8 cellular contexts compared by ENCODE assay signal in the genomic region with DNA sequence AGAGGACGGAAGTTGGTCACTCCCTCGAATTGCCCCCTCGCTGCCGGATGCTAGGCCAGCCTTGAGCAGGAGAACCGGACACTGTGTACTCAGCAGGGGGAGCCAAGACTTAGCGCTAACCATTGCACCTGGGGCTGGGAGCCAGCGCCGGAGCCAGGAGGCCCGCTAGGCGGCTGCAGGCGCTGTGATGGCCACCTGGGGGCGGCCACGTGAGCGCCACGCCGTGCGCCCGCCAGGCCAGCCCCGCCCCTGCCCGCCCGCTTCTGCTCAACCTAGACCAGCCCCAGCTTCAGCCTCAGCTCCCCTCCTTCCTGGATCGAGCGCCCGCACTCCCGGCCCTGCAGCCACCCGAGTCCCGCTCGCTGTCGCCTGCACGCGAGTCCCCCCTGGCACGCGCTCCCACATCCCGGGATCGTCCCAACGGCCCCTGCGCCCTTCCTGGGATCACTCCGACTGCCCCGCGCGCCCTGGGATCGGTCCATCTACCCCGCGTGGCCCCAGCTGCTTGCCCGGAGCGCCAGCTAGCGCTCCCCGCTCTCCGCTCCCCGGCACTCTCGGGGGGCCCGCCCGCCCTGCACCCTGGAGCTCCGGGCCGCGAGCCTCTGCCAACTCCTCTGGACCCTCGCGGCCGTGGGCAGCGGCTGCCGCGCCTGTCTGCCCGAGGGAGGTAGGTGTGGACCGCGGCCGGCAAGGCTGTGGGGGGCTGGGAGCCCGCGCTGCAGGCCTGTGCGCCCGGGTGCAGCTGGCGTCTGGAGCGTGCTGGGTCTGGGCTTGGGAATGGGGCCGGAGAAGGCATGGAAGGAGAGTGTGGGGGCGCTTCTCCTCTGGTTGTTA. TPM values are rescaled to one million over a fixed set of nuclear protein-coding genes. Genes with fewer than 3 reads are reported as not detected.
DNase-seq lines count a peak whose midpoint lies in the region; ATAC-seq and TF ChIP-seq lines count a peak whose summit lies in the region.

Gene EEF2K (plus strand): TSS at position 266 of the 834 bp plus-strand sequence. CDS start 19,452 bp downstream, outside the sequence.

- H3K27me3 Mint-ChIP-seq in activated T-helper 2 cell treated with anti-CD3 and anti-CD28 coated beads, Interferon-gamma antibody, Interleukin-2, Interleukin-4, amounts not matched to agents 10 μg/mL and 5 μg/mL and 100 μg/mL, durations not matched to agents 14 hours and 24 hours and 36 hours (ENCODE audit: low read depth), result no peaks in the 10 kb centered on the region
- no peaks in the 10 kb centered on the region for H3K27me3 Mint-ChIP-seq in nephron (ENCODE audit: low read depth)
- H3K27me3 Mint-ChIP-seq in stimulated activated naive CD8-positive, alpha-beta T cell treated with anti-CD3 and anti-CD28 coated beads, Interleukin-15, amount 100 ng/mL, for 72 hours, result no peaks in the 10 kb centered on the region

- peaks cover 30% of the 10 kb centered on the region for H3K36me3 Mint-ChIP-seq in activated T-helper 2 cell treated with anti-CD3 and anti-CD28 coated beads, Interferon-gamma antibody, Interleukin-2, Interleukin-4, amounts not matched to agents 10 μg/mL and 5 μg/mL and 100 μg/mL, durations not matched to agents 14 hours and 24 hours and 36 hours (ENCODE audit: low read depth)
- H3K36me3 Mint-ChIP-seq in nephron (ENCODE audit: low read depth), result peaks cover 4% of the 10 kb centered on the region

- H3K36me3 ChIP-seq in KOPT-K1 (ENCODE audit: insufficient read depth, low read length), result peaks cover 11% of the 10 kb centered on the region; the same call in 1 of the 2 replicates

- H3K4me3 Mint-ChIP-seq in activated T-helper 2 cell treated with anti-CD3 and anti-CD28 coated beads, Interferon-gamma antibody, Interleukin-2, Interleukin-4, amounts not matched to agents 10 μg/mL and 5 μg/mL and 100 μg/mL, durations not matched to agents 14 hours and 24 hours and 36 hours (ENCODE audit: low read depth), result peak within 1 kb of the TSS; percentile 96
- H3K4me3 Mint-ChIP-seq in nephron, result peak within 1 kb of the TSS; percentile 87 to 99 (median 95)
- peak within 1 kb of the TSS; percentile 92 for H3K4me3 Mint-ChIP-seq in stimulated activated naive CD8-positive, alpha-beta T cell treated with anti-CD3 and anti-CD28 coated beads, Interleukin-15, amount 100 ng/mL, for 72 hours

- H3K4me1 Mint-ChIP-seq in activated T-helper 2 cell treated with anti-CD3 and anti-CD28 coated beads, Interferon-gamma antibody, Interleukin-2, Interleukin-4, amounts not matched to agents 10 μg/mL and 5 μg/mL and 100 μg/mL, durations not matched to agents 14 hours and 24 hours and 36 hours (ENCODE audit: low read depth), result peaks cover 41% of the 10 kb centered on the region
- H3K4me1 Mint-ChIP-seq in nephron, result peaks cover 14% of the 10 kb centered on the region
- H3K4me1 Mint-ChIP-seq in stimulated activated naive CD8-positive, alpha-beta T cell treated with anti-CD3 and anti-CD28 coated beads, Interleukin-15, amount 100 ng/mL, for 72 hours, result peaks cover 53% of the 10 kb centered on the region

- peak within 1 kb of the TSS; percentile 91 for H3K27ac Mint-ChIP-seq in activated T-helper 2 cell treated with anti-CD3 and anti-CD28 coated beads, Interferon-gamma antibody, Interleukin-2, Interleukin-4, amounts not matched to agents 10 μg/mL and 5 μg/mL and 100 μg/mL, durations not matched to agents 14 hours and 24 hours and 36 hours
- peak within 1 kb of the TSS; percentile 79 to 95 (median 90) for H3K27ac Mint-ChIP-seq in nephron
- H3K27ac Mint-ChIP-seq in stimulated activated naive CD8-positive, alpha-beta T cell treated with anti-CD3 and anti-CD28 coated beads, Interleukin-15, amount 100 ng/mL, for 72 hours, result peak within 1 kb of the TSS; percentile 79 to 87

- DNase-seq in Daoy (ENCODE audit: low read depth), result peak; percentile 95
- DNase-seq in RPMI7951 (ENCODE audit: low read depth), result peak; percentile 94
- peak; percentile 76 for DNase-seq in activated T-helper 2 cell treated with anti-CD3 and anti-CD28 coated beads, Interferon-gamma antibody, Interleukin-2, Interleukin-4, amounts not matched to agents 10 μg/mL and 5 μg/mL and 100 μg/mL, durations not matched to agents 14 hours and 24 hours and 36 hours (ENCODE audit: low spot score)
- DNase-seq in fibroblast of peridontal ligament (ENCODE audit: extremely low read depth), result peak; percentile 91
- DNase-seq in stimulated activated naive CD8-positive, alpha-beta T cell treated with anti-CD3 and anti-CD28 coated beads, Interleukin-15, amount 100 ng/mL, for 72 hours, result peak; percentile 78 to 87

- no peaks in the 10 kb centered on the region for H3K9me3 Mint-ChIP-seq in activated T-helper 2 cell treated with anti-CD3 and anti-CD28 coated beads, Interferon-gamma antibody, Interleukin-2, Interleukin-4, amounts not matched to agents 10 μg/mL and 5 μg/mL and 100 μg/mL, durations not matched to agents 14 hours and 24 hours and 36 hours
- H3K9me3 Mint-ChIP-seq in nephron, result no peaks in the 10 kb centered on the region
- H3K9me3 Mint-ChIP-seq in stimulated activated naive CD8-positive, alpha-beta T cell treated with anti-CD3 and anti-CD28 coated beads, Interleukin-15, amount 100 ng/mL, for 72 hours, result peaks cover 0 to 6% of the 10 kb centered on the region in 2 donors

- TF ChIP-seq CTCF in nephron (IDR thresholded peaks at IDR 0.05; ENCODE audit: unreplicated experiment in 3 of 3), result peak; percentile 86 to 93 (median 88)

- peak within 1 kb of the TSS; percentile 87 for H3K27ac ChIP-seq in KOPT-K1 (ENCODE audit: low read depth, low read length, poor library complexity, severe bottlenecking)

- peak; percentile 74 for ATAC-seq in GM21786 (IDR thresholded peaks at IDR 0.05; ENCODE audit: unreplicated experiment)
- peak; percentile 84 for ATAC-seq in stimulated activated naive CD8-positive, alpha-beta T cell treated with anti-CD3 and anti-CD28 coated beads, Interleukin-15, amount 100 ng/mL, for 72 hours

- intact Hi-C loops in activated T-helper 2 cell treated with anti-CD3 and anti-CD28 coated beads, Interferon-gamma antibody, Interleukin-2, Interleukin-4, amounts not matched to agents 10 μg/mL and 5 μg/mL and 100 μg/mL, durations not matched to agents 14 hours and 24 hours and 36 hours (cut with micrococcal nuclease), result loop anchor here (1.0 to 5.0 kb wide), 4 partner anchors 11 to 91 kb away; partner anchors contain the start of gene POLR3E

- no peaks in the 10 kb centered on the region for H3K9me3 ChIP-seq in KOPT-K1 (ENCODE audit: insufficient read depth, low read length, poor library complexity, severe bottlenecking)

RNA-seq across cellular contexts. Expression of gene EEF2K, which starts in this region (rescaled TPM):
- 7.3 and 7.9 TPM in 2 replicates for total RNA-seq in Daoy (2014; rRNA removed; shearing (Covaris generic))
- total RNA-seq in RPMI7951 (2014; rRNA removed; shearing (Covaris generic)), result 15.7 and 17.7 TPM in 2 replicates
- 40.4 and 41.0 TPM in 2 replicates for total RNA-seq in activated T-helper 2 cell treated with anti-CD3 and anti-CD28 coated beads, Interferon-gamma antibody, Interleukin-2, Interleukin-4, amounts not matched to agents 10 μg/mL and 5 μg/mL and 100 μg/mL, durations not matched to agents 14 hours and 24 hours and 36 hours

Comparison
In these comparisons a context has a peak if more than half of its experiments do, and no peak if none do; other contexts are left out.
1. Peak in every context shown above with its lines: DNase-seq, ATAC-seq and H3K27ac ChIP-seq.